In the genomic region with DNA sequence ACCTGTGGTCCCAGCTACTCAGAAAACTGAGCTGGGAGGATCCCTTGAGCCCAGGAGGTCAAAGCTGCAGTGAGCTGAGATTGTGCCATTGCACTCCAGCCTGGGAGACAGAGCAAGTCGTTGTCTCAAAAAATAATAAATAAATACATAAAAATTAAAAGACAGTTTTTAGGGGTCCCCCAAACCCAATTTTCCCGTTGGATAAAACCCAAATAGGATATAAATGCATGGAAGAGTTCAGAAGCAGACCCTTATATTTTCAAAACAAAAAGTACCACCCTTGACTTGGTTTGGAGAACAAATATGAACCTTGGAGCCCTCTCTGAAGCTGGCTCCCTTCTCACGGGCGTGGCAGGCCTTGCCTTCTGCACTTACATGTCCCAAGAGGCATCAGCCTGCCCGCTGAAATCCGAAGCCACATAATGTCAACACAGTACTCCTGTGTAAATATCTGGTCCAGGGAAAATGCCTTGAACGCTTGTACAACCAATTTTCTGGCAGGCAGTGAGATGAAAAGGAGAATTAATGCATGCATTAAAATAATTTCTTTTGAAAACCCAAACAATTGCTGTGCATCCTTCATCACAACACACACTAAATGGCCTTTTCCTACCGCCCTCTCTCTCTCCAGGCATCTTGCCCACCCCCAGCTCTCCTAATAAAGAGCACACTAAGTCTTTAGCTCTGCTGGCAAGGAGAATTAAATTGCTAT, we compare ENCODE assay signal across 13 cellular contexts. TPM values are rescaled to one million over a fixed set of nuclear protein-coding genes. Genes with fewer than 3 reads are reported as not detected.
DNase-seq lines count a peak whose midpoint lies in the region; ATAC-seq and TF ChIP-seq lines count a peak whose summit lies in the region.
"Had no signal": no experiment of that assay in that cellular context is flagged by ENCODE, and none has a peak within 500 bp of the region (broad histone marks: within the 10 kb centered on the region; RNA-seq: fewer than 3 reads in every experiment).

No MANE protein-coding gene starts in this region.

- no peak for ATAC-seq in GM21529 (IDR thresholded peaks at IDR 0.05; ENCODE audit: unreplicated experiment)
- ATAC-seq in GM18861 (IDR thresholded peaks at IDR 0.05; ENCODE audit: unreplicated experiment), result no peak
- ATAC-seq: natural killer cell had no signal

- no peak overlapping the region for H3K4me3 ChIP-seq in left ventricle myocardium inferior
- H3K4me3 ChIP-seq in right atrium auricular region, result no peak overlapping the region
- no peak overlapping the region for H3K4me3 ChIP-seq in uterus

- intact Hi-C loops in left ventricle myocardium inferior (cut with micrococcal nuclease), result no loop called here
- intact Hi-C loops in uterus (cut with DNase I; ENCODE audit: low total_unique reads), result no loop called here

- peak; percentile 22 for DNase-seq in left ventricle myocardium inferior
- DNase-seq in right atrium auricular region (ENCODE audit: low spot score), result no peak
- DNase-seq in NCI-H526 treated with DMSO at 0.1 percent for 48 hours (lab: John Stamatoyannopoulos, UW), result peak; percentile 21
- peak; percentile 9 for DNase-seq in iris pigment epithelial cell (ENCODE audit: low read depth)
- peak; percentile 26 to 49 for DNase-seq in uterus
- no peak for DNase-seq in T-helper 1 cell
- DNase-seq: activated CD4-positive, alpha-beta T cell treated with anti-CD3 and anti-CD28 coated beads, Interleukin-2, amount 10 ng/mL, durations not matched to agents 24 days and 14 days; AML-193; natural killer cell had no signal

- no peak for TF ChIP-seq POLR2A in uterus (IDR thresholded peaks at IDR 0.05)

- peaks cover 21% of the 10 kb centered on the region for H3K27me3 ChIP-seq in left ventricle myocardium inferior (ENCODE audit: low read depth)
- H3K27me3 ChIP-seq in right atrium auricular region, result no peaks in the 10 kb centered on the region
- H3K27me3 ChIP-seq in uterus, result no peaks in the 10 kb centered on the region

- H3K27ac ChIP-seq in left ventricle myocardium inferior (replicated peaks) (no peak overlapping the region), right atrium auricular region (no peak overlapping the region), uterus (peak overlapping the region in 1 of 2 donors; percentile 36)
- H3K27ac ChIP-seq: HL-60 had no signal

- TF ChIP-seq CTCF in left ventricle myocardium inferior (IDR thresholded peaks at IDR 0.05; ENCODE audit: borderline replicate concordance), result no peak
- no peak for TF ChIP-seq CTCF in right atrium auricular region (IDR thresholded peaks at IDR 0.05)
- TF ChIP-seq CTCF in uterus (IDR thresholded peaks at IDR 0.05), result no peak

- H3K36me3 ChIP-seq in left ventricle myocardium inferior, result no peaks in the 10 kb centered on the region
- H3K36me3 ChIP-seq in right atrium auricular region, result no peaks in the 10 kb centered on the region
- no peaks in the 10 kb centered on the region for H3K36me3 ChIP-seq in uterus

- H3K9me3 ChIP-seq in left ventricle myocardium inferior (replicated peaks) (no peaks in the 10 kb centered on the region), right atrium auricular region (no peaks in the 10 kb centered on the region), uterus (no peaks in the 10 kb centered on the region)

- H3K4me1 ChIP-seq in left ventricle myocardium inferior, result peaks cover 10% of the 10 kb centered on the region
- H3K4me1 ChIP-seq in right atrium auricular region, result no peaks in the 10 kb centered on the region
- H3K4me1 ChIP-seq in uterus, result peaks cover 0 to 4% of the 10 kb centered on the region in 2 donors

RNA-seq across cellular contexts. Expression of a gene that starts 46.4 kb away (rescaled TPM):
- total RNA-seq in left ventricle myocardium inferior, result 29.6 TPM
- total RNA-seq in right atrium auricular region, result 10 to 100 TPM; 31.6 to 41.6 TPM
- 10 to 100 TPM; 42.1 to 96.1 (median 51.5) TPM for total RNA-seq in uterus
- total RNA-seq: OCI-LY7 had no signal

Comparison
In these comparisons a context has a peak if more than half of its experiments do, and no peak if none do; other contexts are left out.
1. DNase-seq: peak in left ventricle myocardium inferior (single experiment), NCI-H526 treated with DMSO at 0.1 percent for 48 hours (single experiment), iris pigment epithelial cell (single experiment) and uterus (2 of 2); none in right atrium auricular region (single experiment) and T-helper 1 cell (0 of 5).